Comparison of ENCODE assay signal across 20 cellular contexts in the genomic region with DNA sequence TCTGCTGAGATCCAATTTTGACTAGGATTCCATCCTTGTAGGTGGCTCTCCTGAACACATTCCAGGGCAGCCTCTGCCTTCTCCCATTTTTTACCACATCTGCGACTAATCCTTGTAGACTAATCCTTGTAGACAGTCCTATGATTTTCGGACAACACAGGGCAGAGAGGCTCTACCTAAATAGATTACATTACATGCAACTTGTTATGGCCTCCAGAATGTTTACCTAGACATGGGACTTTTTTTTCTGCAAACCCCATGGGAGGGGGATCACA.
"Had no signal": no experiment of that assay in that cellular context is flagged by ENCODE, and none has a peak within 500 bp of the region (broad histone marks: within the 10 kb centered on the region; RNA-seq: fewer than 3 reads in every experiment).

No MANE protein-coding gene starts in this region.

- H3K4me3 Mint-ChIP-seq: naive thymus-derived CD8-positive, alpha-beta T cell; stimulated activated effector memory CD8-positive, alpha-beta T cell treated with anti-CD3 and anti-CD28 coated beads, Interleukin-12 subunit alpha, Interleukin-12 subunit beta, amount 100 ng/mL, for 72 hours had no signal

- DNase-seq: dorsolateral prefrontal cortex; effector CD4-positive, alpha-beta T cell; foreskin fibroblast; gastrocnemius medialis; head of caudate nucleus; left ventricle myocardium superior; lower lobe of right lung; naive thymus-derived CD8-positive, alpha-beta T cell; occipital lobe; ovary; posterior cingulate gyrus; stimulated activated CD4-positive, alpha-beta T cell treated with anti-CD3 and anti-CD28 coated beads, Interleukin-2, amount 100 ng/mL, for 24 hours; stimulated activated CD4-positive, alpha-beta T cell treated with anti-CD3 and anti-CD28 coated beads, Interleukin-4, amount 100 ng/mL, for 24 hours; stimulated activated naive CD4-positive, alpha-beta T cell treated with Interleukin-2 at 50 U/mL for 16 hours; stomach; thyroid gland; trophoblast cell had no signal

- H3K27ac ChIP-seq: dorsolateral prefrontal cortex, gastrocnemius medialis, lower lobe of right lung, ovary, stomach, vagina had no signal

- H3K9me3 ChIP-seq: gastrocnemius medialis, lower lobe of right lung, ovary, stomach, thyroid gland, vagina had no signal

- H3K36me3 ChIP-seq: gastrocnemius medialis, lower lobe of right lung, ovary, stomach, thyroid gland, vagina had no signal

- H3K36me3 Mint-ChIP-seq: naive thymus-derived CD8-positive, alpha-beta T cell; stimulated activated effector memory CD8-positive, alpha-beta T cell treated with anti-CD3 and anti-CD28 coated beads, Interleukin-12 subunit alpha, Interleukin-12 subunit beta, amount 100 ng/mL, for 72 hours had no signal

- ATAC-seq: gastrocnemius medialis; left ventricle myocardium superior; lower lobe of right lung; naive thymus-derived CD8-positive, alpha-beta T cell; sciatic nerve; stimulated activated effector memory CD8-positive, alpha-beta T cell treated with anti-CD3 and anti-CD28 coated beads, Interleukin-12 subunit alpha, Interleukin-12 subunit beta, amount 100 ng/mL, for 72 hours had no signal

- H3K27me3 ChIP-seq: gastrocnemius medialis, ovary, thyroid gland, vagina had no signal

- H3K4me1 ChIP-seq: gastrocnemius medialis, lower lobe of right lung, stomach, vagina had no signal

- H3K27ac Mint-ChIP-seq: naive thymus-derived CD8-positive, alpha-beta T cell; stimulated activated effector memory CD8-positive, alpha-beta T cell treated with anti-CD3 and anti-CD28 coated beads, Interleukin-12 subunit alpha, Interleukin-12 subunit beta, amount 100 ng/mL, for 72 hours had no signal

- H3K4me3 ChIP-seq: dorsolateral prefrontal cortex, gastrocnemius medialis, lower lobe of right lung, ovary, stomach, thyroid gland, vagina had no signal

- H3K4me1 Mint-ChIP-seq: naive thymus-derived CD8-positive, alpha-beta T cell; stimulated activated effector memory CD8-positive, alpha-beta T cell treated with anti-CD3 and anti-CD28 coated beads, Interleukin-12 subunit alpha, Interleukin-12 subunit beta, amount 100 ng/mL, for 72 hours had no signal
